ENCODE assay signal across 8 cellular contexts in the genomic region with DNA sequence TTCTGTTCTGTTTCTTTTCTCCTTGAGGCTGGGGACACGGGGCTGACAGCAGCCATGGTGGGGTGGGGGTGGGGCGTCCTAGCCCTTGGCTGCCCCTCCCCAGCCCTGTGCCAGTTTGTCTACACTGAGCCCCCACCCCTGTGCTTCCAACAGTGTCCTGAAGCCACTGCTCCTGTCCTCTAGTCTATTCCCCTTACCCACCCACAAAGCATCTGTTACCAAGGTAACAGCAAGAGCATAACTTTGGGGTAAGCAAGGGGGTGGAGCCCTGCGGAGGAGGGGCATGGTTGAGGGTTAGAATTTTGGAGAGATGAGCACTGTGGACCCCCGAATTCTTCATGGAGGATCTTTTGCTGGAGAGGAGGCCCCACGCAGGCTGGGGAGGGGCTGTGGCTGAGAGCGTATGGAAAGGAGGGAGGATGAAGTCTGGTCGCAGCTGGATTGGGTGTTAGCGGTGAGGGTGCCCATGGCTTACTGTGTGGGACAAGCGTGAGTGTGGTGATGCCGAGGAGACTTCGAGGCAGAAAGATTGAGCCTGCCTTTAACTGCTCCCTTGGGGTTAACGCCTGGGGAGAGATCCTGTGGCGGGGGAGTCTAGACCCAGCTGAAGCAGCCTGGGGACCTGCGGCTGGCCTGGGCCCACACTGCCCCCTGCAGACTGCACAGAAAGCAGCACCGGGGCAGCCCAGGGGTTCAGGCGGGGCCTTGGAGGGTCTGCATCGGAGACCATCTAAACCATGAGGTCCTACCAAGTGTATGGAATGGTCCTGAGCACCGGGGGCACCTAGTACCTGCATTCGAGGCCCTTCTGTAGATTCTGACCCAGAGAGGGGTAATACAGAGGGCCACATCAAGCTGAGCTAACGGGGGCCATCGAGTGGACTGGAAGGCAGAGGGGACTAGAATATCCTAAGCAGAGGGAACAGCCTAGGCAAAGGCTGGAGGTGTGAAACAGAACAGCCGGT. TPM values are rescaled to one million over a fixed set of nuclear protein-coding genes. Genes with fewer than 3 reads are reported as not detected.
DNase-seq lines count a peak whose midpoint lies in the region; ATAC-seq and TF ChIP-seq lines count a peak whose summit lies in the region.

No MANE protein-coding gene starts in this region.

- H3K9me3 Mint-ChIP-seq in activated T-helper 1 cell treated with anti-CD3 and anti-CD28 coated beads, Interleukin-12 subunit alpha, Interleukin-12 subunit beta, Interleukin-2, Interleukin-4 antibody, amounts not matched to agents 30 ng/mL and 10 ng/mL and 1 ng/mL, durations not matched to agents 14 hours and 24 hours and 36 hours, result no peaks in the 10 kb centered on the region
- H3K9me3 Mint-ChIP-seq in progenitor cell of endocrine pancreas (ENCODE audit: low read depth), result no peaks in the 10 kb centered on the region

- H3K4me3 Mint-ChIP-seq in activated T-helper 1 cell treated with anti-CD3 and anti-CD28 coated beads, Interleukin-12 subunit alpha, Interleukin-12 subunit beta, Interleukin-2, Interleukin-4 antibody, amounts not matched to agents 30 ng/mL and 10 ng/mL and 1 ng/mL, durations not matched to agents 14 hours and 24 hours and 36 hours, result no peak overlapping the region
- H3K4me3 Mint-ChIP-seq in progenitor cell of endocrine pancreas (ENCODE audit: low read depth), result no peak overlapping the region

- intact Hi-C loops in activated T-helper 1 cell treated with anti-CD3 and anti-CD28 coated beads, Interleukin-12 subunit alpha, Interleukin-12 subunit beta, Interleukin-2, Interleukin-4 antibody, amounts not matched to agents 30 ng/mL and 10 ng/mL and 1 ng/mL, durations not matched to agents 14 hours and 24 hours and 36 hours (cut with micrococcal nuclease), result loop anchor here (1.0 to 5.0 kb wide), 2 partner anchors 25 to 250 kb away; no protein-coding TSS in a partner anchor

- peak; percentile 64 for TF ChIP-seq CTCF in foreskin keratinocyte (conservative IDR thresholded peaks at IDR 0.05)
- TF ChIP-seq CTCF in progenitor cell of endocrine pancreas (IDR thresholded peaks at IDR 0.05; ENCODE audit: unreplicated experiment), result peak; percentile 67

- DNase-seq in NCI-H146 (lab: John Stamatoyannopoulos, UW) (peak; percentile 33), NCI-H146 treated with DMSO at 0.1 percent for 48 hours (lab: John Stamatoyannopoulos, UW; ENCODE audit: unreplicated experiment) (no peak), NOMO-1 treated with DMSO at 0.1 percent for 48 hours (lab: John Stamatoyannopoulos, UW; ENCODE audit: unreplicated experiment) (peak; percentile 25), foreskin keratinocyte (no peak), progenitor cell of endocrine pancreas (ENCODE audit: low spot score, unreplicated experiment) (peak; percentile 43), ureter (ENCODE audit: low spot score) (no peak)
- DNase-seq in activated T-helper 1 cell treated with anti-CD3 and anti-CD28 coated beads, Interleukin-12 subunit alpha, Interleukin-12 subunit beta, Interleukin-2, Interleukin-4 antibody, amounts not matched to agents 30 ng/mL and 10 ng/mL and 1 ng/mL, durations not matched to agents 14 hours and 24 hours and 36 hours (ENCODE audit: low spot score), result peak; percentile 20

- peaks cover 48% of the 10 kb centered on the region for H3K27me3 ChIP-seq in foreskin keratinocyte

- H3K36me3 Mint-ChIP-seq in activated T-helper 1 cell treated with anti-CD3 and anti-CD28 coated beads, Interleukin-12 subunit alpha, Interleukin-12 subunit beta, Interleukin-2, Interleukin-4 antibody, amounts not matched to agents 30 ng/mL and 10 ng/mL and 1 ng/mL, durations not matched to agents 14 hours and 24 hours and 36 hours (ENCODE audit: low read depth), result no peaks in the 10 kb centered on the region
- H3K36me3 Mint-ChIP-seq in progenitor cell of endocrine pancreas (ENCODE audit: insufficient read depth), result no peaks in the 10 kb centered on the region

- no peak overlapping the region for H3K27ac Mint-ChIP-seq in activated T-helper 1 cell treated with anti-CD3 and anti-CD28 coated beads, Interleukin-12 subunit alpha, Interleukin-12 subunit beta, Interleukin-2, Interleukin-4 antibody, amounts not matched to agents 30 ng/mL and 10 ng/mL and 1 ng/mL, durations not matched to agents 14 hours and 24 hours and 36 hours
- no peak overlapping the region for H3K27ac Mint-ChIP-seq in progenitor cell of endocrine pancreas

- H3K4me1 ChIP-seq in foreskin keratinocyte, result no peaks in the 10 kb centered on the region

- H3K4me1 Mint-ChIP-seq in activated T-helper 1 cell treated with anti-CD3 and anti-CD28 coated beads, Interleukin-12 subunit alpha, Interleukin-12 subunit beta, Interleukin-2, Interleukin-4 antibody, amounts not matched to agents 30 ng/mL and 10 ng/mL and 1 ng/mL, durations not matched to agents 14 hours and 24 hours and 36 hours (ENCODE audit: low read depth), result peaks cover 14% of the 10 kb centered on the region
- H3K4me1 Mint-ChIP-seq in progenitor cell of endocrine pancreas (ENCODE audit: low read depth), result no peaks in the 10 kb centered on the region

- H3K27me3 Mint-ChIP-seq in activated T-helper 1 cell treated with anti-CD3 and anti-CD28 coated beads, Interleukin-12 subunit alpha, Interleukin-12 subunit beta, Interleukin-2, Interleukin-4 antibody, amounts not matched to agents 30 ng/mL and 10 ng/mL and 1 ng/mL, durations not matched to agents 14 hours and 24 hours and 36 hours (ENCODE audit: insufficient read depth), result peaks cover 5% of the 10 kb centered on the region
- H3K27me3 Mint-ChIP-seq in progenitor cell of endocrine pancreas, result peaks cover 54% of the 10 kb centered on the region

- H3K27ac ChIP-seq in foreskin keratinocyte, result no peak overlapping the region

- ATAC-seq in foreskin keratinocyte, result peak; percentile 29
- no peak for ATAC-seq in GM21529 (IDR thresholded peaks at IDR 0.05; ENCODE audit: unreplicated experiment)

RNA-seq across cellular contexts. Expression of a gene that starts 6.1 kb away (rescaled TPM):
- total RNA-seq in activated T-helper 1 cell treated with anti-CD3 and anti-CD28 coated beads, Interleukin-12 subunit alpha, Interleukin-12 subunit beta, Interleukin-2, Interleukin-4 antibody, amounts not matched to agents 30 ng/mL and 10 ng/mL and 1 ng/mL, durations not matched to agents 14 hours and 24 hours and 36 hours, result 0.08 TPM in 1 of 2 replicates, not detected in the other
- total RNA-seq in foreskin keratinocyte (not detected in 2 replicates), progenitor cell of endocrine pancreas (not detected in 2 replicates), ureter (1.6 TPM)
- not detected in 2 replicates for polyA plus RNA-seq in foreskin keratinocyte

RNA-seq across cellular contexts. Expression of a gene that starts 31.8 kb away (rescaled TPM):
- total RNA-seq in activated T-helper 1 cell treated with anti-CD3 and anti-CD28 coated beads, Interleukin-12 subunit alpha, Interleukin-12 subunit beta, Interleukin-2, Interleukin-4 antibody, amounts not matched to agents 30 ng/mL and 10 ng/mL and 1 ng/mL, durations not matched to agents 14 hours and 24 hours and 36 hours, result 2,114 and 2,133 TPM in 2 replicates
- total RNA-seq in foreskin keratinocyte (2,499 and 2,540 TPM in 2 replicates), progenitor cell of endocrine pancreas (1,229 and 1,297 TPM in 2 replicates), ureter (2,156 TPM)
- polyA plus RNA-seq in foreskin keratinocyte, result 3,348 and 3,422 TPM in 2 replicates

RNA-seq across cellular contexts. Expression of a gene that starts 34.4 kb away (rescaled TPM):
- 21.8 and 22.3 TPM in 2 replicates for total RNA-seq in activated T-helper 1 cell treated with anti-CD3 and anti-CD28 coated beads, Interleukin-12 subunit alpha, Interleukin-12 subunit beta, Interleukin-2, Interleukin-4 antibody, amounts not matched to agents 30 ng/mL and 10 ng/mL and 1 ng/mL, durations not matched to agents 14 hours and 24 hours and 36 hours
- 6.2 and 7.9 TPM in 2 replicates for total RNA-seq in foreskin keratinocyte
- polyA plus RNA-seq in foreskin keratinocyte, result 5.2 TPM in 2 replicates
- 11.3 and 13.8 TPM in 2 replicates for total RNA-seq in progenitor cell of endocrine pancreas
- 19.1 TPM for total RNA-seq in ureter

Comparison
In these comparisons a context has a peak if more than half of its experiments do, and no peak if none do; other contexts are left out.
1. DNase-seq: peak in NCI-H146 (single experiment), NOMO-1 treated with DMSO at 0.1 percent for 48 hours (single experiment), activated T-helper 1 cell treated with anti-CD3 and anti-CD28 coated beads, Interleukin-12 subunit alpha, Interleukin-12 subunit beta, Interleukin-2, Interleukin-4 antibody, amounts not matched to agents 30 ng/mL and 10 ng/mL and 1 ng/mL, durations not matched to agents 14 hours and 24 hours and 36 hours (single experiment) and progenitor cell of endocrine pancreas (single experiment); none in NCI-H146 treated with DMSO at 0.1 percent for 48 hours (single experiment), foreskin keratinocyte (0 of 2) and ureter (single experiment).